ENCODE assay signal across 1 cellular context in the genomic region with DNA sequence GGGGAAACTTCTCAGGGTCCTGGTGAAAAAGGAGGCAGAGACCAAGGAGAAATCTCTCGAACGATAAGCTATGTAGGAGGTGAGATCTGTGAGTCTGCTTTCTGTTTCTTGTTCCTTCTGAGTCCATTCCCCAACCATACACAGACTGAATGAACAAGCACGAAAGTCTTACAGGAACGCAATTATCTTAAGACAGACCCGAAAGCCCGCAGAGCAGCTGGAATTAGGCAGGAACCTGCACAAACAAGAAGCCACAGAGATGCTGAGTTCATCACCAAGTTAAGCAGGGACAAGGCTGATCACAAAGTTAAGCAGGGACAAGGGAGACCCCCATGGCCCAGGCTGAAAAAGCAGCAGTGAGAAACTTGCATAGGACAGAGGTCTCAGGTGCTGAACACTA.
TF ChIP-seq lines count a peak whose summit lies in the region.

No MANE protein-coding gene starts in this region.

TF ChIP-seq in K562, 482 proteins besides CTCF, POLR2A, EP300 and RAD21:
- TF ChIP-seq LEF1 (IDR thresholded peaks at IDR 0.05) (no peak), PHTF2 (CRISPR knock-in tag; IDR thresholded peaks at IDR 0.05) (no peak), ARNT (IDR thresholded peaks at IDR 0.05) (no peak), RREB1 (CRISPR knock-in tag; IDR thresholded peaks at IDR 0.05) (no peak), ZNF512 (tag; IDR thresholded peaks at IDR 0.05) (no peak), YBX1 (IDR thresholded peaks at IDR 0.05) (no peak), CREM (IDR thresholded peaks at IDR 0.05; ENCODE audit: low read depth) (no peak), PHF21A (IDR thresholded peaks at IDR 0.05; ENCODE audit: borderline replicate concordance, low read depth) (no peak), PPARD (CRISPR knock-in tag; IDR thresholded peaks at IDR 0.05) (no peak), BACH1 (tag; IDR thresholded peaks at IDR 0.05) (no peak), ZZZ3 (IDR thresholded peaks at IDR 0.05) (no peak), SREBF2 (CRISPR knock-in tag; IDR thresholded peaks at IDR 0.05) (no peak), BCLAF1 (IDR thresholded peaks at IDR 0.05; ENCODE audit: borderline replicate concordance in 1 of 2, control insufficient read depth in 1 of 2, low read depth in 2 of 2, low read length in 1 of 2) (no peak), ZBTB17 (CRISPR knock-in tag; IDR thresholded peaks at IDR 0.05) (no peak), RBBP5 (IDR thresholded peaks at IDR 0.05; ENCODE audit: borderline replicate concordance, insufficient read depth, low read length, poor library complexity, severe bottlenecking) (no peak)
- TF ChIP-seq, protein P1, sequence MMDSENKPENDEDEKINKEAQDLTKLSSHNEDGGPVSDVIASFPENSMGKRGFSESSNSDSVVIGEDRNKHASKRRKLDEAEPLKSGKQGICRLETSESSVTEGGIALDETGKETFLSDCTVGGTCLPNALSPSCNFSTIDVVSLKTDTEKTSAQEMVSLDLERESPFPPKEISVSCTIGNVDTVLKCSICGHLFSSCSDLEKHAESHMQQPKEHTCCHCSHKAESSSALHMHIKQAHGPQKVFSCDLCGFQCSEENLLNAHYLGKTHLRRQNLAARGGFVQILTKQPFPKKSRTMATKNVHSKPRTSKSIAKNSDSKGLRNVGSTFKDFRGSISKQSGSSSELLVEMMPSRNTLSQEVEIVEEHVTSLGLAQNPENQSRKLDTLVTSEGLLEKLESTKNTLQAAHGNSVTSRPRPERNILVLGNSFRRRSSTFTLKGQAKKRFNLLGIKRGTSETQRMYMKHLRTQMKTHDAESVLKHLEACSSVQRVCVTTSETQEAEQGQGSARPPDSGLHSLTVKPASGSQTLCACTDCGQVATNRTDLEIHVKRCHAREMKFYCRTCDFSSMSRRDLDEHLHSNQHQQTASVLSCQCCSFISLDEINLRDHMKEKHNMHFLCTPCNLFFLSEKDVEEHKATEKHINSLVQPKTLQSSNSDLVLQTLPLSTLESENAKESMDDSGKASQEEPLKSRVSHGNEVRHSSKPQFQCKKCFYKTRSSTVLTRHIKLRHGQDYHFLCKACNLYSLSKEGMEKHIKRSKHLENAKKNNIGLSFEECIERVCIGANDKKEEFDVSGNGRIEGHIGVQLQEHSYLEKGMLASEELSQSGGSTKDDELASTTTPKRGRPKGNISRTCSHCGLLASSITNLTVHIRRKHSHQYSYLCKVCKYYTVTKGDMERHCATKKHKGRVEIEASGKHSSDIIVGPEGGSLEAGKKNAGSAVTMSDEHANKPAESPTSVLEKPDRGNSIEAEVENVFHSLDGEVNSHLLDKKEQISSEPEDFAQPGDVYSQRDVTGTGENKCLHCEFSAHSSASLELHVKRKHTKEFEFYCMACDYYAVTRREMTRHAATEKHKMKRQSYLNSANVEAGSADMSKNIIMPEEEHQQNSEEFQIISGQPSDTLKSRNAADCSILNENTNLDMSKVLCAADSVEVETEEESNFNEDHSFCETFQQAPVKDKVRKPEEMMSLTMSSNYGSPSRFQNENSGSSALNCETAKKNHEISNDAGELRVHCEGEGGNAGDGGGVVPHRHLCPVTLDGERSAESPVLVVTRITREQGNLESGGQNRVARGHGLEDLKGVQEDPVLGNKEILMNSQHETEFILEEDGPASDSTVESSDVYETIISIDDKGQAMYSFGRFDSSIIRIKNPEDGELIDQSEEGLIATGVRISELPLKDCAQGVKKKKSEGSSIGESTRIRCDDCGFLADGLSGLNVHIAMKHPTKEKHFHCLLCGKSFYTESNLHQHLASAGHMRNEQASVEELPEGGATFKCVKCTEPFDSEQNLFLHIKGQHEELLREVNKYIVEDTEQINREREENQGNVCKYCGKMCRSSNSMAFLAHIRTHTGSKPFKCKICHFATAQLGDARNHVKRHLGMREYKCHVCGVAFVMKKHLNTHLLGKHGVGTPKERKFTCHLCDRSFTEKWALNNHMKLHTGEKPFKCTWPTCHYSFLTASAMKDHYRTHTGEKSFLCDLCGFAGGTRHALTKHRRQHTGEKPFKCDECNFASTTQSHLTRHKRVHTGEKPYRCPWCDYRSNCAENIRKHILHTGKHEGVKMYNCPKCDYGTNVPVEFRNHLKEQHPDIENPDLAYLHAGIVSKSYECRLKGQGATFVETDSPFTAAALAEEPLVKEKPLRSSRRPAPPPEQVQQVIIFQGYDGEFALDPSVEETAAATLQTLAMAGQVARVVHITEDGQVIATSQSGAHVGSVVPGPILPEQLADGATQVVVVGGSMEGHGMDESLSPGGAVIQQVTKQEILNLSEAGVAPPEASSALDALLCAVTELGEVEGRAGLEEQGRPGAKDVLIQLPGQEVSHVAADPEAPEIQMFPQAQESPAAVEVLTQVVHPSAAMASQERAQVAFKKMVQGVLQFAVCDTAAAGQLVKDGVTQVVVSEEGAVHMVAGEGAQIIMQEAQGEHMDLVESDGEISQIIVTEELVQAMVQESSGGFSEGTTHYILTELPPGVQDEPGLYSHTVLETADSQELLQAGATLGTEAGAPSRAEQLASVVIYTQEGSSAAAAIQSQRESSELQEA (IDR thresholded peaks at IDR 0.05; ENCODE audit: low read depth) = no peak
